ENCODE assay signal across 35 cellular contexts in the genomic region with DNA sequence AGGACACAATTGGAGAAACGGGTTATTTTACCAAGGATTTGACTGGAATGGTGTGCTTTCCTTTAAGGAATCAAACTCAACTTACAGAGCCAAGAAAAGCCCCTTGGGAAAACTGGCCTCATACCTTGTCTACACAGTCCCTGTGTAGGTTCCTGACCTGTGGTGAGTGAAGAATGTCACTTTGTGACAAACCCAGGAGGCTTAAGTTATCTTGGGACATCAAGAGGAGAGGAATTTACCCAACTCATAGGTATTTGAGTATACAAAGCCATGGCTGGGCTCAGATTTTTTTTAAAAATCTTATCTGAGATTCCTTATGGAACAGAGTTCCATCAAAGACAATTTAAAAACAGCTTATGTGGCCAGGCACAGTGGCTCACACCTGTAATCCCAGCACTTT.
"Had no signal": no experiment of that assay in that cellular context is flagged by ENCODE, and none has a peak within 500 bp of the region (broad histone marks: within the 10 kb centered on the region; RNA-seq: fewer than 3 reads in every experiment).

No MANE protein-coding gene starts in this region.

- H3K9me3 ChIP-seq: MG63 had no signal

- H3K27me3 ChIP-seq: MG63 had no signal

- H3K36me3 ChIP-seq: MG63 had no signal

- H3K4me3 ChIP-seq: MG63 had no signal

- DNase-seq: Karpas-422, Kasumi-1, MG63, MM.1S, MV-4-11, NCI-H1048, NCI-H1092, NCI-H1092 treated with DMSO at 0.1 percent for 48 hours, NCI-H1105, NCI-H1105 treated with DMSO at 0.1 percent for 48 hours, NCI-H1417, NCI-H1417 treated with DMSO at 0.1 percent for 48 hours, NCI-H1436, NCI-H1436 treated with DMSO at 0.1 percent for 48 hours, NCI-H146, NCI-H1694, NCI-H1694 treated with DMSO at 0.1 percent for 48 hours, NCI-H187, NCI-H187 treated with DMSO at 0.1 percent for 48 hours, NCI-H1930, NCI-H2029, NCI-H2029 treated with DMSO at 0.1 percent for 48 hours, NCI-H2081, NCI-H2081 treated with DMSO at 0.1 percent for 48 hours, NCI-H2107, NCI-H2171, NCI-H2171 treated with DMSO at 0.1 percent for 48 hours, NCI-H2227 treated with DMSO at 0.1 percent for 48 hours, NCI-H226, NCI-H345, NCI-H446, NCI-H446 treated with DMSO at 0.1 percent for 48 hours, NCI-H510A, NCI-H510A treated with DMSO at 0.1 percent for 48 hours, NCI-H524 had no signal
